8 cellular contexts compared by ENCODE assay signal in the genomic region with DNA sequence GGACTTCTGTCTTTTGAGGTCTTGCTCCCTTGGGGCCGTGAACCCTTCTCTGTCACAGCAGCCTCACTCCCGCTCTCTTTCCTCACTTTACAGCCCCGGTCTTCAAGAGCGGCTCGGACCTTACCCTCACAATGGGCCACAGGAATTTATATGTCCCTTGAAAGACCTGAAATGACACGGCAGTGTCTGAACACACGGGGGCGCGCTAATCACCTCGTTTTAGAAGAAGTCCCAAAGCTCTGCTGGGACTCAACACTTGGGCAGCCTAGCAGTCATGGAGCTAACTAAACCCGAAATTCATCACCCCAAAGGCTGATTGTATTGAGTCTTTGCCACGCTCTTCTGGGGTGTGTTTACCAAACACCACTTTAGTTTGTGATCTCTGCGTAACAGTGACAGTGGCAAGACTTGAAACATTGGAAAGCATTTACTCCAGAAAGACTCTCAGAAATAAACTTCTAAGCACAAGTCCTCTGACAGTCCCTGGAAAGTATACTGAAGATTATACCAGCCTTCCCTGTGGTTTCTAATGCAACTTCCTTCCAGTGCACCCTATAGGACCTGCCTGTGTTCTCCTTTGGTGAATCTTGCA. TPM values are rescaled to one million over a fixed set of nuclear protein-coding genes. Genes with fewer than 3 reads are reported as not detected.
DNase-seq lines count a peak whose midpoint lies in the region; ATAC-seq and TF ChIP-seq lines count a peak whose summit lies in the region.

No MANE protein-coding gene starts in this region.

- H3K4me1 ChIP-seq in uterus = no peaks in the 10 kb centered on the region

- no peaks in the 10 kb centered on the region for H3K36me3 ChIP-seq in uterus

- CTCF ChIA-PET in activated CD8-positive, alpha-beta memory T cell treated with anti-CD3 and anti-CD28 coated beads, Interleukin-2, amount 10 ng/mL, durations not matched to agents 7 days and 5 days (lab: Charles Lee) = interaction anchor here (2.0 to 2.6 kb wide), 2 partner anchors 62 to 126 kb away, joined by 7 to 20 read pairs; no protein-coding TSS in a partner anchor

- H3K4me1 Mint-ChIP-seq in CD14-positive monocyte (peaks cover 24% of the 10 kb centered on the region), osteocyte (ENCODE audit: unreplicated experiment) (no peaks in the 10 kb centered on the region)
- H3K4me1 Mint-ChIP-seq in activated CD8-positive, alpha-beta memory T cell treated with anti-CD3 and anti-CD28 coated beads, Interleukin-2, amount 10 ng/mL, durations not matched to agents 7 days and 5 days = peaks cover 2% of the 10 kb centered on the region

- intact Hi-C loops in CD14-positive monocyte (cut with micrococcal nuclease) = no loop called here
- intact Hi-C loops in uterus (cut with DNase I; ENCODE audit: low total_unique reads) = no loop called here

- no peak overlapping the region for H3K4me3 ChIP-seq in uterus

- H3K27me3 ChIP-seq in uterus = no peaks in the 10 kb centered on the region

- H3K9me3 Mint-ChIP-seq in CD14-positive monocyte (peaks cover 0 to 5% (median 3%) of the 10 kb centered on the region in 7 donors), osteocyte (ENCODE audit: unreplicated experiment) (no peaks in the 10 kb centered on the region)
- H3K9me3 Mint-ChIP-seq in activated CD8-positive, alpha-beta memory T cell treated with anti-CD3 and anti-CD28 coated beads, Interleukin-2, amount 10 ng/mL, durations not matched to agents 7 days and 5 days (ENCODE audit: low read depth) = no peaks in the 10 kb centered on the region

- ATAC-seq in GM19455 (IDR thresholded peaks at IDR 0.05; ENCODE audit: unreplicated experiment) (peak; percentile 63), HG02571 (IDR thresholded peaks at IDR 0.05; ENCODE audit: unreplicated experiment) (no peak)
- no peak for ATAC-seq in activated CD8-positive, alpha-beta memory T cell treated with anti-CD3 and anti-CD28 coated beads, Interleukin-2, amount 10 ng/mL, durations not matched to agents 7 days and 5 days

- TF ChIP-seq CTCF in CD14-positive monocyte (IDR thresholded peaks at IDR 0.05) = peak; percentile 73
- TF ChIP-seq CTCF in osteocyte (IDR thresholded peaks at IDR 0.05) = peak; percentile 78
- peak; percentile 25 to 38 (median 30) for TF ChIP-seq CTCF in uterus (IDR thresholded peaks at IDR 0.05)

- DNase-seq in CD14-positive monocyte (ENCODE audit: low spot score) = peak; percentile 68
- peak; percentile 50 for DNase-seq in NCI-H2227 (lab: John Stamatoyannopoulos, UW; ENCODE audit: unreplicated experiment)
- peak; percentile 60 for DNase-seq in activated CD8-positive, alpha-beta memory T cell treated with anti-CD3 and anti-CD28 coated beads, Interleukin-2, amount 10 ng/mL, durations not matched to agents 7 days and 5 days
- DNase-seq in foreskin melanocyte = peak; percentile 41
- DNase-seq in osteocyte (ENCODE audit: extremely low spot score, unreplicated experiment) = no peak
- peak; percentile 18 to 25 for DNase-seq in uterus

- no peak overlapping the region for H3K27ac ChIP-seq in uterus

- no peaks in the 10 kb centered on the region for H3K36me3 Mint-ChIP-seq in CD14-positive monocyte
- no peaks in the 10 kb centered on the region for H3K36me3 Mint-ChIP-seq in activated CD8-positive, alpha-beta memory T cell treated with anti-CD3 and anti-CD28 coated beads, Interleukin-2, amount 10 ng/mL, durations not matched to agents 7 days and 5 days
- H3K36me3 Mint-ChIP-seq in osteocyte (ENCODE audit: unreplicated experiment) = no peaks in the 10 kb centered on the region

- TF ChIP-seq POLR2A in uterus (IDR thresholded peaks at IDR 0.05) = no peak

- H3K27me3 Mint-ChIP-seq in CD14-positive monocyte (ENCODE audit: low read depth in 3 of 3) (peaks cover 17 to 25% (median 23%) of the 10 kb centered on the region in 3 donors), osteocyte (ENCODE audit: unreplicated experiment) (peaks cover 45% of the 10 kb centered on the region)
- H3K27me3 Mint-ChIP-seq in activated CD8-positive, alpha-beta memory T cell treated with anti-CD3 and anti-CD28 coated beads, Interleukin-2, amount 10 ng/mL, durations not matched to agents 7 days and 5 days = peaks cover 25% of the 10 kb centered on the region

- H3K4me3 Mint-ChIP-seq in CD14-positive monocyte = peak overlapping the region; percentile 64 to 85
- no peak overlapping the region for H3K4me3 Mint-ChIP-seq in activated CD8-positive, alpha-beta memory T cell treated with anti-CD3 and anti-CD28 coated beads, Interleukin-2, amount 10 ng/mL, durations not matched to agents 7 days and 5 days
- no peak overlapping the region for H3K4me3 Mint-ChIP-seq in osteocyte (ENCODE audit: unreplicated experiment)

- H3K27ac Mint-ChIP-seq in CD14-positive monocyte (peak overlapping the region in 4 of 7 donors; percentile 33 to 71 (median 56)), osteocyte (ENCODE audit: unreplicated experiment) (no peak overlapping the region)
- H3K27ac Mint-ChIP-seq in activated CD8-positive, alpha-beta memory T cell treated with anti-CD3 and anti-CD28 coated beads, Interleukin-2, amount 10 ng/mL, durations not matched to agents 7 days and 5 days = no peak overlapping the region

- no peaks in the 10 kb centered on the region for H3K9me3 ChIP-seq in uterus

RNA-seq across cellular contexts. Expression of gene SERPINA11, which starts 29.0 kb away (rescaled TPM):
- not detected for polyA plus RNA-seq in CD14-positive monocyte
- total RNA-seq in activated CD8-positive, alpha-beta memory T cell treated with anti-CD3 and anti-CD28 coated beads, Interleukin-2, amount 10 ng/mL, durations not matched to agents 7 days and 5 days = not detected
- total RNA-seq in osteocyte (not detected in 2 replicates), uterus (not detected)

RNA-seq across cellular contexts. Expression of gene SERPINA1, which starts 35.2 kb away (rescaled TPM):
- polyA plus RNA-seq in CD14-positive monocyte = 1,000 to 10,000 TPM; 1,278 to 2,042 TPM
- total RNA-seq in activated CD8-positive, alpha-beta memory T cell treated with anti-CD3 and anti-CD28 coated beads, Interleukin-2, amount 10 ng/mL, durations not matched to agents 7 days and 5 days = under 1 TPM in 1 of 2 experiments, not detected in 1; 0.49 TPM
- total RNA-seq in osteocyte (not detected in 2 replicates), uterus (1 to 10 TPM in 2 of 4 donors, under 1 TPM in 1, not detected in 1; 0.88 to 6.6 (median 4.9) TPM)

RNA-seq across cellular contexts. Expression of gene SERPINA9, which starts 52.4 kb away (rescaled TPM):
- polyA plus RNA-seq in CD14-positive monocyte = not detected
- total RNA-seq in activated CD8-positive, alpha-beta memory T cell treated with anti-CD3 and anti-CD28 coated beads, Interleukin-2, amount 10 ng/mL, durations not matched to agents 7 days and 5 days = not detected
- total RNA-seq in osteocyte (not detected in 2 replicates), uterus (not detected)

RNA-seq across cellular contexts. Expression of gene SERPINA2, which starts 57.1 kb away (rescaled TPM):
- not detected for polyA plus RNA-seq in CD14-positive monocyte
- not detected for total RNA-seq in activated CD8-positive, alpha-beta memory T cell treated with anti-CD3 and anti-CD28 coated beads, Interleukin-2, amount 10 ng/mL, durations not matched to agents 7 days and 5 days
- total RNA-seq in osteocyte (not detected in 2 replicates), uterus (not detected)

Comparison
In these comparisons a context has a peak if more than half of its experiments do, and no peak if none do; other contexts are left out.
1. H3K27ac Mint-ChIP-seq: peak in CD14-positive monocyte (4 of 7); none in activated CD8-positive, alpha-beta memory T cell treated with anti-CD3 and anti-CD28 coated beads, Interleukin-2, amount 10 ng/mL, durations not matched to agents 7 days and 5 days (single experiment) and osteocyte (single experiment).
2. H3K4me3 Mint-ChIP-seq: peak in CD14-positive monocyte (2 of 2); none in activated CD8-positive, alpha-beta memory T cell treated with anti-CD3 and anti-CD28 coated beads, Interleukin-2, amount 10 ng/mL, durations not matched to agents 7 days and 5 days (single experiment) and osteocyte (single experiment).
3. Peak in every context shown above with its lines, with median percentiles within 50 percentile points of each other: CTCF ChIP-seq.